Comparison of ENCODE assay signal across 16 cellular contexts in genomic region chr17:39722965-39723848, GRCh38. TPM values are rescaled to one million over a fixed set of nuclear protein-coding genes. Genes with fewer than 3 reads are reported as not detected.
A peak's percentile ranks its signal among the peaks of the same experiment; 100 is the strongest.
DNase-seq lines count a peak whose midpoint lies in the region; ATAC-seq, FAIRE-seq and TF ChIP-seq lines count a peak whose summit lies in the region.
"Had no signal": no experiment of that assay in that cellular context is flagged by ENCODE, and none has a peak within 500 bp of the region (broad histone marks: within the 10 kb centered on the region; RNA-seq: fewer than 3 reads in every experiment).

No MANE protein-coding gene starts in this region.

- H2BK120ac ChIP-seq in mesendoderm (ENCODE audit: low read depth, low read length) = no peak overlapping the region

- no peak overlapping the region for H3K27ac Mint-ChIP-seq in activated CD8-positive, alpha-beta T cell treated with anti-CD3 and anti-CD28 coated beads for 36 hours
- H3K27ac Mint-ChIP-seq in HFFc6 = no peak overlapping the region

- no peak overlapping the region for H3K4me3 ChIP-seq in mesendoderm (ENCODE audit: low read length)
- H3K4me3 ChIP-seq: gastrocnemius medialis, sigmoid colon had no signal

- no peaks in the 10 kb centered on the region for H3K4me1 ChIP-seq in mesendoderm (ENCODE audit: control insufficient read depth, low read depth, low read length)
- H3K4me1 ChIP-seq: gastrocnemius medialis, sigmoid colon had no signal

- peaks cover 2% of the 10 kb centered on the region for H3K4me1 Mint-ChIP-seq in activated CD8-positive, alpha-beta T cell treated with anti-CD3 and anti-CD28 coated beads for 36 hours (ENCODE audit: low read depth)
- no peaks in the 10 kb centered on the region for H3K4me1 Mint-ChIP-seq in HFFc6 (ENCODE audit: low read depth)

- peak; percentile 43 for DNase-seq in DMS 273 (lab: John Stamatoyannopoulos, UW; ENCODE audit: unreplicated experiment)
- no peak for DNase-seq in DMS 273 treated with DMSO at 0.1 percent for 48 hours (lab: John Stamatoyannopoulos, UW)
- peak; percentile 45 for DNase-seq in H54 (ENCODE audit: insufficient read length, low spot score)
- peak; percentile 26 for DNase-seq in activated CD8-positive, alpha-beta T cell treated with anti-CD3 and anti-CD28 coated beads for 36 hours
- DNase-seq in mesendoderm = peak; percentile 64
- DNase-seq in HFFc6 = no peak
- DNase-seq in AG08396 (ENCODE audit: low spot score) = no peak
- DNase-seq in SW480 (ENCODE audit: low spot score) = no peak
- DNase-seq: gastrocnemius medialis, natural killer cell, NCI-H446 treated with DMSO at 0.1 percent for 48 hours, RPMI8226, sigmoid colon had no signal

- no peak overlapping the region for H3K56ac ChIP-seq in mesendoderm (ENCODE audit: low read length)

- no peak overlapping the region for H3K9ac ChIP-seq in mesendoderm (ENCODE audit: low read length)

- ATAC-seq in activated CD8-positive, alpha-beta T cell treated with anti-CD3 and anti-CD28 coated beads for 36 hours = peak; percentile 69
- ATAC-seq: gastrocnemius medialis had no signal

- H3K23ac ChIP-seq in mesendoderm (ENCODE audit: low read length) = no peak overlapping the region

- no peak overlapping the region for H2AK5ac ChIP-seq in mesendoderm (ENCODE audit: low read length)

- no peaks in the 10 kb centered on the region for H3K27me3 ChIP-seq in mesendoderm (ENCODE audit: insufficient read depth, low read length, poor library complexity)
- H3K27me3 ChIP-seq: gastrocnemius medialis, sigmoid colon had no signal

- H3K79me1 ChIP-seq in mesendoderm (ENCODE audit: low read length) = no peaks in the 10 kb centered on the region

- H3K18ac ChIP-seq in mesendoderm (ENCODE audit: low read length) = no peak overlapping the region

- no peak overlapping the region for H3K4ac ChIP-seq in mesendoderm (ENCODE audit: low read depth, low read length)

- no peak for FAIRE-seq in H54 (lab: Jason Lieb, UNC)
- FAIRE-seq: astrocyte, keratinocyte had no signal

- H3K27me3 Mint-ChIP-seq in activated CD8-positive, alpha-beta T cell treated with anti-CD3 and anti-CD28 coated beads for 36 hours = no peaks in the 10 kb centered on the region
- H3K27me3 Mint-ChIP-seq in HFFc6 (ENCODE audit: insufficient read depth) = peaks cover 7% of the 10 kb centered on the region

- H3K79me2 ChIP-seq in mesendoderm (ENCODE audit: control insufficient read depth, insufficient read depth, low read length) = no peaks in the 10 kb centered on the region

- no peak overlapping the region for H4K8ac ChIP-seq in mesendoderm (ENCODE audit: low read depth, low read length)

- H3K36me3 ChIP-seq in mesendoderm (ENCODE audit: control insufficient read depth, insufficient read depth, low read length) = peaks cover 4% of the 10 kb centered on the region

- no peak overlapping the region for H3K4me3 Mint-ChIP-seq in activated CD8-positive, alpha-beta T cell treated with anti-CD3 and anti-CD28 coated beads for 36 hours
- no peak overlapping the region for H3K4me3 Mint-ChIP-seq in HFFc6
- H3K4me3 Mint-ChIP-seq: natural killer cell had no signal

- no peak overlapping the region for H3K4me2 ChIP-seq in mesendoderm (ENCODE audit: low read length)

- POLR2A ChIA-PET in activated CD8-positive, alpha-beta T cell treated with anti-CD3 and anti-CD28 coated beads for 36 hours (lab: Charles Lee) = interaction anchor here (0.6 kb wide), 1 partner anchor 33 kb away, joined by 4 read pairs; no protein-coding TSS in a partner anchor

- no CpG with 5 or more reads among the region's 34 CpGs for WGBS in mesendoderm (ENCODE audit: extremely low coverage, insufficient coverage, low lambda C conversion rate)

- H2BK5ac ChIP-seq in mesendoderm (ENCODE audit: low read length) = no peak overlapping the region

- no peaks in the 10 kb centered on the region for H3K9me3 Mint-ChIP-seq in activated CD8-positive, alpha-beta T cell treated with anti-CD3 and anti-CD28 coated beads for 36 hours
- H3K9me3 Mint-ChIP-seq in HFFc6 = no peaks in the 10 kb centered on the region
- H3K9me3 Mint-ChIP-seq: natural killer cell had no signal

- no peak overlapping the region for H2BK15ac ChIP-seq in mesendoderm (replicated peaks; ENCODE audit: low read depth)

- TF ChIP-seq POLR2A in H54 (IDR thresholded peaks at IDR 0.05; ENCODE audit: low read depth, low read length) = no peak

- no peak for TF ChIP-seq CTCF in activated CD8-positive, alpha-beta T cell treated with anti-CD3 and anti-CD28 coated beads for 36 hours (IDR thresholded peaks at IDR 0.05)
- TF ChIP-seq CTCF in HFFc6 (IDR thresholded peaks at IDR 0.05) = no peak

- H3K27ac ChIP-seq in mesendoderm (ENCODE audit: low read depth, low read length) = no peak overlapping the region
- H3K27ac ChIP-seq: gastrocnemius medialis, sigmoid colon had no signal

- intact Hi-C loops in activated CD8-positive, alpha-beta T cell treated with anti-CD3 and anti-CD28 coated beads for 36 hours (cut with micrococcal nuclease) = no loop called here

- peaks cover 12% of the 10 kb centered on the region for H3K36me3 Mint-ChIP-seq in activated CD8-positive, alpha-beta T cell treated with anti-CD3 and anti-CD28 coated beads for 36 hours (ENCODE audit: low read depth)
- peaks cover 21% of the 10 kb centered on the region; the same call in 1 of the 2 replicates for H3K36me3 Mint-ChIP-seq in HFFc6 (ENCODE audit: low read depth)
- H3K36me3 Mint-ChIP-seq: natural killer cell had no signal

- no peak overlapping the region for H4K5ac ChIP-seq in mesendoderm (ENCODE audit: low read length)

- CTCF ChIA-PET in activated CD8-positive, alpha-beta T cell treated with anti-CD3 and anti-CD28 coated beads for 36 hours (lab: Charles Lee) = no interaction called here

RNA-seq across cellular contexts. Expression of gene MIEN1, which starts 7.1 kb away (rescaled TPM):
- 10 to 100 TPM; 32.5 to 34.0 TPM for total RNA-seq in activated CD8-positive, alpha-beta T cell treated with anti-CD3 and anti-CD28 coated beads for 36 hours
- 27.3 TPM for polyA plus RNA-seq in mesendoderm (2013, experiment 1 of 2)
- polyA plus RNA-seq in mesendoderm (2013, experiment 2 of 2) = 29.9 TPM
- total RNA-seq in HFFc6 (2021; fragmentation: NEBNext Ultra II Directional; extraction: Animal tissue kit (Norgen Biotek cat#: 25700)) = 10 to 100 TPM; 56.9 to 70.3 (median 66.0) TPM

RNA-seq across cellular contexts. Expression of gene GRB7, which starts 14.5 kb away (rescaled TPM):
- total RNA-seq in activated CD8-positive, alpha-beta T cell treated with anti-CD3 and anti-CD28 coated beads for 36 hours = 1 to 10 TPM in 1 of 2 experiments, not detected in 1; 1.2 TPM
- 18.5 TPM for polyA plus RNA-seq in mesendoderm (2013, experiment 1 of 2)
- polyA plus RNA-seq in mesendoderm (2013, experiment 2 of 2) = 18.7 TPM
- total RNA-seq in HFFc6 (2021; fragmentation: NEBNext Ultra II Directional; extraction: Animal tissue kit (Norgen Biotek cat#: 25700)) = not detected

RNA-seq across cellular contexts. Expression of gene ERBB2, which starts 23.3 kb away (rescaled TPM):
- total RNA-seq in activated CD8-positive, alpha-beta T cell treated with anti-CD3 and anti-CD28 coated beads for 36 hours = 1 to 10 TPM; 5.2 TPM
- polyA plus RNA-seq in mesendoderm (2013, experiment 1 of 2) = 73.2 TPM
- 72.9 TPM for polyA plus RNA-seq in mesendoderm (2013, experiment 2 of 2)
- total RNA-seq in HFFc6 (2021; fragmentation: NEBNext Ultra II Directional; extraction: Animal tissue kit (Norgen Biotek cat#: 25700)) = 10 to 100 TPM; 51.9 to 67.2 (median 61.0) TPM

RNA-seq across cellular contexts. Expression of gene PGAP3, which starts 35.4 kb away (rescaled TPM):
- total RNA-seq in activated CD8-positive, alpha-beta T cell treated with anti-CD3 and anti-CD28 coated beads for 36 hours = 1 to 10 TPM; 6.4 to 7.4 TPM
- polyA plus RNA-seq in mesendoderm (2013, experiment 1 of 2) = 8.3 TPM
- 7.7 TPM for polyA plus RNA-seq in mesendoderm (2013, experiment 2 of 2)
- total RNA-seq in HFFc6 (2021; fragmentation: NEBNext Ultra II Directional; extraction: Animal tissue kit (Norgen Biotek cat#: 25700)) = 10 to 100 TPM in 5 of 6 experiments, 1 to 10 TPM in 1; 9.9 to 15.5 (median 12.7) TPM

RNA-seq across cellular contexts. Expression of gene PNMT, which starts 55.0 kb away (rescaled TPM):
- total RNA-seq in activated CD8-positive, alpha-beta T cell treated with anti-CD3 and anti-CD28 coated beads for 36 hours = under 1 TPM in 1 of 2 experiments, not detected in 1; 0.40 TPM
- 0.81 TPM for polyA plus RNA-seq in mesendoderm (2013, experiment 1 of 2)
- polyA plus RNA-seq in mesendoderm (2013, experiment 2 of 2) = 0.63 TPM
- total RNA-seq in HFFc6 (2021; fragmentation: NEBNext Ultra II Directional; extraction: Animal tissue kit (Norgen Biotek cat#: 25700)) = under 1 TPM in 1 of 6 experiments, not detected in 5; 0.26 TPM
- total RNA-seq: A172 had no signal
- polyA plus RNA-seq: keratinocyte had no signal

Comparison
In these comparisons a context has a peak if more than half of its experiments do, and no peak if none do; other contexts are left out.
1. DNase-seq: peak in DMS 273 (single experiment), H54 (single experiment), activated CD8-positive, alpha-beta T cell treated with anti-CD3 and anti-CD28 coated beads for 36 hours (single experiment) and mesendoderm (single experiment); none in DMS 273 treated with DMSO at 0.1 percent for 48 hours (single experiment), HFFc6 (single experiment), AG08396 (single experiment) and SW480 (single experiment).
2. RNA of gene ERBB2, which starts 23.3 kb away (total RNA-seq): 51.9 to 67.2 TPM in HFFc6; 5.2 TPM in activated CD8-positive, alpha-beta T cell treated with anti-CD3 and anti-CD28 coated beads for 36 hours; every median in the first group is over 4 times any median in the second.